25 cellular contexts compared by ENCODE assay signal in genomic region chr14:92712654-92713051, GRCh38.
"Had no signal": no experiment of that assay in that cellular context is flagged by ENCODE, and none has a peak within 500 bp of the region (broad histone marks: within the 10 kb centered on the region; RNA-seq: fewer than 3 reads in every experiment).

No MANE protein-coding gene starts in this region.

- H3K27ac ChIP-seq: RWPE1, SJCRH30 had no signal

- H3K27me3 Mint-ChIP-seq: IgD-negative memory B cell had no signal

- H3K9me3 Mint-ChIP-seq: IgD-negative memory B cell had no signal

- ATAC-seq: K562, Panc1, PC-3, Right ventricle myocardium inferior, SK-N-SH treated with all-trans-retinoic acid at 6 μM for 48 hours had no signal

- H3K9me3 ChIP-seq: SJCRH30 had no signal

- H3K4me3 ChIP-seq: K562, SJCRH30 had no signal

- DNase-seq: MV-4-11; NCI-H1048; NCI-H1105; NCI-H1417; NCI-H1436 treated with DMSO at 0.1 percent for 48 hours; NCI-H1694 treated with DMSO at 0.1 percent for 48 hours; NCI-H2029; NCI-H2081 treated with DMSO at 0.1 percent for 48 hours; NCI-H2171; NCI-H226; NCI-H446; NCI-H510A; NCI-H524 treated with DMSO at 0.1 percent for 48 hours; NCI-H69; NCI-H774; NK-92 treated with Interleukin-12 subunit alpha and Interleukin-12 subunit beta, amount 100 ng/mL, for 24 hours; PC-3; SHP77 treated with DMSO at 0.1 percent for 48 hours; SJCRH30 had no signal

- H3K4me3 Mint-ChIP-seq: IgD-negative memory B cell had no signal

- H3K27me3 ChIP-seq: SJCRH30 had no signal

- H3K27ac Mint-ChIP-seq: IgD-negative memory B cell had no signal

- H3K36me3 ChIP-seq: SJCRH30 had no signal
